ENCODE assay signal across 29 cellular contexts in the genomic region with DNA sequence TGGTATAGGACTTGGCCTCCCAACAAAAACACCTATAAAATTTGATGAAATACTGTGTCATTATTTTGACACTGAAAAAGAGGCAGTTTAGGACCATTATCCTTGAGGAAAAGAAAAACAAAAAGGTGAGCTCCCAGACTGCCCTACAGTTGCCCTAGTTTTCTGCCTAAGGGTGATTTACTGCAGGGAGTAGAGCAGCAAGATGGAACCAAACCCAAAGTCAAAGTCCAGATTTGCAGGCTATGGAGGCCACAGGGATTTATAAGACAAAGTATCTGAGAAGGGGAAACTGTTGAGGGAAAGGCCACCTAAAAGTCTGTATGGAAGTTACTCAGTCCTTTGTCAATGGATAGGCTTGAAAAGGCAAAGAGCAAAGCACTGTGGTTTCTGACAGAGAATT.
"Had no signal": no experiment of that assay in that cellular context is flagged by ENCODE, and none has a peak within 500 bp of the region (broad histone marks: within the 10 kb centered on the region; RNA-seq: fewer than 3 reads in every experiment).

No MANE protein-coding gene starts in this region.

- H3K36me3 ChIP-seq: esophagus squamous epithelium, gastroesophageal sphincter had no signal

- H3K27ac Mint-ChIP-seq: activated CD8-positive, alpha-beta T cell treated with anti-CD3 and anti-CD28 coated beads for 36 hours; activated naive CD8-positive, alpha-beta T cell; activated T-helper 17 cell treated with anti-CD3 and anti-CD28 coated beads, Interleukin-2, amount 50 U/mL, for 72 hours; effector memory CD8-positive, alpha-beta T cell; T-helper 17 cell; WTC11 had no signal

- H3K4me3 ChIP-seq: esophagus squamous epithelium, gastroesophageal sphincter had no signal

- H3K4me3 Mint-ChIP-seq: activated CD8-positive, alpha-beta T cell treated with anti-CD3 and anti-CD28 coated beads for 36 hours; activated naive CD8-positive, alpha-beta T cell; activated T-cell treated with anti-CD3 and anti-CD28 coated beads, Interleukin-2, amount 50 U/mL, for 4 hours; activated T-helper 17 cell treated with anti-CD3 and anti-CD28 coated beads, Interleukin-2, amount 50 U/mL, for 72 hours; effector memory CD8-positive, alpha-beta T cell; T-helper 17 cell; WTC11 had no signal

- ATAC-seq: activated CD4-positive, CD25-positive, alpha-beta regulatory T cell treated with anti-CD3 and anti-CD28 coated beads, Interleukin-2, amount 50 U/mL, for 24 hours; activated CD8-positive, alpha-beta T cell treated with anti-CD3 and anti-CD28 coated beads for 36 hours; activated T-cell treated with anti-CD3 and anti-CD28 coated beads, Interleukin-2, amount 50 U/mL, for 4 hours; activated T-helper 17 cell treated with anti-CD3 and anti-CD28 coated beads, Interleukin-2, amount 50 U/mL, for 72 hours; effector memory CD8-positive, alpha-beta T cell; gastroesophageal sphincter; T-helper 17 cell; WTC11 had no signal

- DNase-seq: activated CD4-positive, alpha-beta T cell treated with anti-CD3 and anti-CD28 coated beads for 48 hours; activated CD4-positive, alpha-beta T cell treated with anti-CD3 and anti-CD28 coated beads, Interleukin-2, amount 50 U/mL, for 1 hour; activated CD4-positive, alpha-beta T cell treated with anti-CD3 and anti-CD28 coated beads, Interleukin-2, amount 50 U/mL, for 48 hours; activated CD8-positive, alpha-beta memory T cell treated with anti-CD3 and anti-CD28 coated beads for 24 hours; activated CD8-positive, alpha-beta T cell treated with anti-CD3 and anti-CD28 coated beads for 36 hours; activated effector memory CD4-positive, alpha-beta T cell treated with Interleukin-2 at 50 U/mL for 16 hours; activated gamma-delta T cell treated with Interleukin-2 at 50 U/mL for 16 hours; activated naive CD4-positive, alpha-beta T cell treated with anti-CD3 and anti-CD28 coated beads, Interleukin-2, amount 50 U/mL, for 16 hours; activated naive CD4-positive, alpha-beta T cell treated with Interleukin-2 at 50 U/mL for 16 hours; activated T-cell treated with anti-CD3 and anti-CD28 coated beads, Interleukin-2, amount 50 U/mL, for 4 hours; amniotic stem cell; anterior cingulate cortex; caudate nucleus; cortex of kidney; dermis blood vessel endothelial cell; effector CD4-positive, alpha-beta T cell; effector memory CD8-positive, alpha-beta T cell; esophagus squamous epithelium; foreskin melanocyte; T-helper 1 cell; T-helper 17 cell had no signal

- H3K9me3 ChIP-seq: esophagus squamous epithelium, gastroesophageal sphincter had no signal

- FAIRE-seq: astrocyte, colon had no signal

- H3K9me3 Mint-ChIP-seq: activated T-helper 17 cell treated with anti-CD3 and anti-CD28 coated beads, Interleukin-2, amount 50 U/mL, for 72 hours had no signal

- H3K27me3 ChIP-seq: esophagus squamous epithelium, gastroesophageal sphincter had no signal

- H3K27me3 Mint-ChIP-seq: activated CD8-positive, alpha-beta T cell treated with anti-CD3 and anti-CD28 coated beads for 36 hours; activated naive CD8-positive, alpha-beta T cell; activated T-helper 17 cell treated with anti-CD3 and anti-CD28 coated beads, Interleukin-2, amount 50 U/mL, for 72 hours; effector memory CD8-positive, alpha-beta T cell; T-helper 17 cell had no signal

- H3K4me1 Mint-ChIP-seq: activated T-helper 17 cell treated with anti-CD3 and anti-CD28 coated beads, Interleukin-2, amount 50 U/mL, for 72 hours; T-helper 17 cell had no signal

- H3K36me3 Mint-ChIP-seq: activated naive CD8-positive, alpha-beta T cell; WTC11 had no signal

- H3K27ac ChIP-seq: esophagus squamous epithelium, gastroesophageal sphincter, VCaP had no signal

- H3K4me1 ChIP-seq: esophagus squamous epithelium, gastroesophageal sphincter had no signal
